15 cellular contexts compared by ENCODE assay signal in genomic region chr15:47720555-47720954, GRCh38. TPM values are rescaled to one million over a fixed set of nuclear protein-coding genes. Genes with fewer than 3 reads are reported as not detected.
DNase-seq lines count a peak whose midpoint lies in the region; ATAC-seq and TF ChIP-seq lines count a peak whose summit lies in the region.
"Had no signal": no experiment of that assay in that cellular context is flagged by ENCODE, and none has a peak within 500 bp of the region (broad histone marks: within the 10 kb centered on the region; RNA-seq: fewer than 3 reads in every experiment).

No MANE protein-coding gene starts in this region.

- DNase-seq in NCI-H2171 treated with DMSO at 0.1 percent for 48 hours (lab: John Stamatoyannopoulos, UW) (peak; percentile 58), NCI-H2171 (lab: John Stamatoyannopoulos, UW) (no peak), lung (ENCODE audit: low spot score) (no peak), superior temporal gyrus (ENCODE audit: extremely low spot score) (peak; percentile 77), LoVo (ENCODE audit: low spot score) (no peak)
- DNase-seq in stimulated activated effector memory CD8-positive, alpha-beta T cell treated with anti-CD3 and anti-CD28 coated beads, Interleukin-12 subunit alpha, Interleukin-12 subunit beta, amount 100 ng/mL, for 72 hours (ENCODE audit: low spot score in 2 of 2), result no peak
- DNase-seq in stimulated activated naive CD4-positive, alpha-beta T cell (lab: John Stamatoyannopoulos, UW), result no peak
- DNase-seq: 8988T, activated gamma-delta T cell, Kasumi-1, NCI-H187 treated with DMSO at 0.1 percent for 48 hours had no signal

- peaks cover 80% of the 10 kb centered on the region for H3K4me1 Mint-ChIP-seq in brain
- no peaks in the 10 kb centered on the region for H3K4me1 Mint-ChIP-seq in stimulated activated effector memory CD8-positive, alpha-beta T cell treated with anti-CD3 and anti-CD28 coated beads, Interleukin-12 subunit alpha, Interleukin-12 subunit beta, amount 100 ng/mL, for 72 hours
- H3K4me1 Mint-ChIP-seq: central memory CD8-positive, alpha-beta T cell had no signal

- peak overlapping the region; percentile 55 to 99 (median 88) for H3K27ac Mint-ChIP-seq in brain
- no peak overlapping the region for H3K27ac Mint-ChIP-seq in stimulated activated effector memory CD8-positive, alpha-beta T cell treated with anti-CD3 and anti-CD28 coated beads, Interleukin-12 subunit alpha, Interleukin-12 subunit beta, amount 100 ng/mL, for 72 hours
- H3K27ac Mint-ChIP-seq: stimulated activated naive CD8-positive, alpha-beta T cell treated with anti-CD3 and anti-CD28 coated beads, Interleukin-15, Interleukin-2, amounts not matched to agents 100 ng/mL and 50 ng/mL, for 24 hours had no signal

- TF ChIP-seq CTCF in brain (conservative IDR thresholded peaks at IDR 0.05) (no peak), lung (IDR thresholded peaks at IDR 0.05; ENCODE audit: control extremely low read depth, extremely low read depth) (no peak)

- H3K27me3 Mint-ChIP-seq in brain, result peaks cover 39% of the 10 kb centered on the region

- ATAC-seq in lung (ENCODE audit: insufficient read depth, low FRiP score), result no peak
- ATAC-seq in stimulated activated effector memory CD8-positive, alpha-beta T cell treated with anti-CD3 and anti-CD28 coated beads, Interleukin-12 subunit alpha, Interleukin-12 subunit beta, amount 100 ng/mL, for 72 hours, result no peak
- ATAC-seq: esophagus mucosa had no signal

- H3K9me3 Mint-ChIP-seq in brain, result peaks cover 0 to 3% (median 0%) of the 10 kb centered on the region in 5 experiments
- H3K9me3 Mint-ChIP-seq in stimulated activated effector memory CD8-positive, alpha-beta T cell treated with anti-CD3 and anti-CD28 coated beads, Interleukin-12 subunit alpha, Interleukin-12 subunit beta, amount 100 ng/mL, for 72 hours, result no peaks in the 10 kb centered on the region
- H3K9me3 Mint-ChIP-seq: stimulated activated naive CD8-positive, alpha-beta T cell treated with anti-CD3 and anti-CD28 coated beads, Interleukin-15, Interleukin-2, amounts not matched to agents 100 ng/mL and 50 ng/mL, for 24 hours had no signal

- no peaks in the 10 kb centered on the region for H3K27me3 ChIP-seq in lung (ENCODE audit: control insufficient read depth, insufficient read depth)

- H3K9me3 ChIP-seq in lung (ENCODE audit: control insufficient read depth in 2 of 2, insufficient read depth in 1 of 2, low read length in 1 of 2), result peaks cover 0 to 2% of the 10 kb centered on the region in 2 donors

- no peaks in the 10 kb centered on the region for H3K36me3 Mint-ChIP-seq in brain
- H3K36me3 Mint-ChIP-seq in stimulated activated effector memory CD8-positive, alpha-beta T cell treated with anti-CD3 and anti-CD28 coated beads, Interleukin-12 subunit alpha, Interleukin-12 subunit beta, amount 100 ng/mL, for 72 hours, result no peaks in the 10 kb centered on the region

- peak overlapping the region; percentile 86 to 100 (median 94) for H3K4me3 Mint-ChIP-seq in brain
- H3K4me3 Mint-ChIP-seq in stimulated activated effector memory CD8-positive, alpha-beta T cell treated with anti-CD3 and anti-CD28 coated beads, Interleukin-12 subunit alpha, Interleukin-12 subunit beta, amount 100 ng/mL, for 72 hours, result no peak overlapping the region
- H3K4me3 Mint-ChIP-seq: central memory CD8-positive, alpha-beta T cell; stimulated activated naive CD8-positive, alpha-beta T cell treated with anti-CD3 and anti-CD28 coated beads, Interleukin-15, Interleukin-2, amounts not matched to agents 100 ng/mL and 50 ng/mL, for 24 hours had no signal

- peaks cover 8 to 26% of the 10 kb centered on the region in 2 donors for H3K4me1 ChIP-seq in lung (ENCODE audit: control insufficient read depth in 2 of 2, insufficient read depth in 2 of 2, low read length in 2 of 2)

- 73 to 78% methylated on average over 4 of the region's 4 CpGs for WGBS in lung, 2 donors

- peak overlapping the region; percentile 59 to 88 for H3K27ac ChIP-seq in lung (ENCODE audit: low read depth in 1 of 2, low read length in 1 of 2)

- H3K4me3 ChIP-seq in lung, result peak overlapping the region; percentile 28

- H3K36me3 ChIP-seq in lung (ENCODE audit: control insufficient read depth in 2 of 2, insufficient read depth in 2 of 2, low read length in 2 of 2), result no peaks in the 10 kb centered on the region

RNA-seq across cellular contexts. Expression of gene SEMA6D, which starts 3.2 kb away (rescaled TPM):
- polyA plus RNA-seq in brain (ENCODE audit: insufficient read depth, low read depth, low replicate concordance), result 10.2 TPM
- total RNA-seq in lung, result 10 to 100 TPM in 1 of 2 donors, 1 to 10 TPM in 1; 5.0 to 64.5 TPM
- polyA plus RNA-seq in lung, result 1 to 10 TPM; 2.1 to 3.0 TPM

Comparison
In these comparisons a context has a peak if more than half of its experiments do, and no peak if none do; other contexts are left out.
1. DNase-seq: peak in NCI-H2171 treated with DMSO at 0.1 percent for 48 hours (single experiment) and superior temporal gyrus (single experiment); none in NCI-H2171 (single experiment), lung (single experiment), stimulated activated effector memory CD8-positive, alpha-beta T cell treated with anti-CD3 and anti-CD28 coated beads, Interleukin-12 subunit alpha, Interleukin-12 subunit beta, amount 100 ng/mL, for 72 hours (0 of 2), stimulated activated naive CD4-positive, alpha-beta T cell (0 of 6) and LoVo (single experiment).